ENCODE assay signal across 17 cellular contexts in the genomic region with DNA sequence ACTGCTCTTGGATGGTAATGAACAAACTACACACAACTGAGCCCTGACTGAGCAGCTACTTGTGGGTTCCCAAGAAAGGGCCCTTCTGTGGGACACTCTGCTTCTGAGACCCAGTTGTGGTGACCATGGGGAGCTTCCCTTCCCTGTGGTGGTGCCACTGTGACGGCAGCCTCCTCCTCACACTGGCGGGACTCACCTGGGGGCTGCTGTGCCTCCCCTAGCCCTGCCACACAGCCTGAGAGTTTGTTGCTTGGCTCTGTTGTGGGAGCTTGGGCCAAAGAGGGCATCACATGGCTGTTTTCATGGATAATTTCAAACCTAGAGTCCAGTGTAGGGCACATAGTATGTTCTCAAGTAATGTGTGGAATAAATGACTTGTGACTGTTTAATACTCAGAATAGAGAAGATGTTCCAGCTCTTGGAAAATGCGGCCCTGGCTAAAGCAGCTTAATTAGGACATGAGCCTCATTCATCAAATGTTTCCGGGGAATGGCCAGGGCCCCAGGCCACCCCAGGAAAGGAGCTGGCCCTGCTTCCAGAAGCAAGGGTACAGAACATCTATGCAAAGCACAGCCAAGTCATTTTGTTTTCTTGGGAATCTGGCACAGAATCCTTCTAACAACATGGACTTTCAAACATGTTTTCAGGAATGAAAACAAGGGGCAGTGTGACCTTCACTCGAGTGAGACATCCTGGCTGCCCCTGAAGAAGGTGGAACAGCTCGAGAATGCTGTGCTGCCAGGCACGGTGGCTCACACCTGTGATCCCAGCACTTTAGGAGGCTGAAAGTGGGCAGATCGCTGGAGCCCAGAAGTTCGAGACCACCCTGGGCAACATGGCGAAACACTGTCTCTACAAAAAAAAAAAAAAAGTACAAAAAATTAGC. TPM values are rescaled to one million over a fixed set of nuclear protein-coding genes. Genes with fewer than 3 reads are reported as not detected.
DNase-seq lines count a peak whose midpoint lies in the region; ATAC-seq and TF ChIP-seq lines count a peak whose summit lies in the region.
"Had no signal": no experiment of that assay in that cellular context is flagged by ENCODE, and none has a peak within 500 bp of the region (broad histone marks: within the 10 kb centered on the region; RNA-seq: fewer than 3 reads in every experiment).

No MANE protein-coding gene starts in this region.

- no peak overlapping the region for H3K18ac ChIP-seq in neuronal stem cell (ENCODE audit: low read length)

- H2AK5ac ChIP-seq in neuronal stem cell (ENCODE audit: low read depth, low read length), result no peak overlapping the region

- peaks cover 4% of the 10 kb centered on the region for H3K79me1 ChIP-seq in neuronal stem cell (ENCODE audit: low read depth, low read length)

- H3K4me1 ChIP-seq in Peyer's patch, result no peaks in the 10 kb centered on the region
- H3K4me1 ChIP-seq in neuronal stem cell (ENCODE audit: control insufficient read depth in 2 of 2, insufficient read depth in 1 of 2, low read depth in 1 of 2, low read length in 2 of 2), result peaks cover 0 to 2% of the 10 kb centered on the region in 2 donors
- H3K4me1 ChIP-seq in thoracic aorta (ENCODE audit: control insufficient read depth in 1 of 2, low read depth in 2 of 2), result peaks cover 21 to 50% of the 10 kb centered on the region in 2 donors
- H3K4me1 ChIP-seq: HAP-1 had no signal

- H2BK15ac ChIP-seq in neuronal stem cell (ENCODE audit: low read length), result no peak overlapping the region

- no peak for TF ChIP-seq CTCF in Peyer's patch (IDR thresholded peaks at IDR 0.05)
- TF ChIP-seq CTCF in dorsolateral prefrontal cortex (IDR thresholded peaks at IDR 0.05 in 54 of 56, conservative IDR thresholded peaks at IDR 0.05 in 2 of 56; ENCODE audit: low read depth in 1 of 56, partially characterized antibody in 56 of 56), result no peak
- no peak for TF ChIP-seq CTCF in thoracic aorta (IDR thresholded peaks at IDR 0.05)

- DNase-seq in Peyer's patch (no peak), dorsolateral prefrontal cortex (peak in 3 of 10 donors; percentile 20 to 48 (median 39)), neuronal stem cell (ENCODE audit: low spot score) (no peak), thoracic aorta (ENCODE audit: low spot score) (no peak), middle frontal gyrus (ENCODE audit: extremely low spot score, low spot score) (no peak), ureter (ENCODE audit: low spot score) (no peak), RPMI8226 (no peak), NCI-H2029 treated with DMSO at 0.1 percent for 48 hours (lab: John Stamatoyannopoulos, UW) (no peak)
- DNase-seq: amniotic stem cell, hippocampal formation, left colon, natural killer cell, NCI-H510A, SW 1271 had no signal

- H3K9ac ChIP-seq in neuronal stem cell (ENCODE audit: low read depth, low read length, poor library complexity), result peak overlapping the region; percentile 26

- H3K27me3 ChIP-seq in Peyer's patch (no peaks in the 10 kb centered on the region), dorsolateral prefrontal cortex (no peaks in the 10 kb centered on the region), neuronal stem cell (ENCODE audit: control insufficient read depth in 3 of 3, insufficient read depth in 3 of 3, low read depth in 1 of 3, low read length in 3 of 3) (no peaks in the 10 kb centered on the region), thoracic aorta (replicated peaks; ENCODE audit: insufficient read depth) (no peaks in the 10 kb centered on the region)
- H3K27me3 ChIP-seq: tibial nerve had no signal

- intact Hi-C loops in dorsolateral prefrontal cortex (cut with DNase I), result no loop called here

- peaks cover 0 to 86% (median 0%) of the 10 kb centered on the region in 3 donors for H3K36me3 ChIP-seq in Peyer's patch
- H3K36me3 ChIP-seq in neuronal stem cell (replicated peaks in 1 of 2; ENCODE audit: control insufficient read depth in 2 of 2, insufficient read depth in 2 of 2, low read length in 2 of 2), result peaks cover 18 to 32% of the 10 kb centered on the region in 2 donors
- H3K36me3 ChIP-seq in thoracic aorta, result peaks cover 21% of the 10 kb centered on the region

- WGBS in neuronal stem cell (ENCODE audit: extremely low coverage in 2 of 2, insufficient read length in 2 of 2, insufficient replicate concordance in 1 of 2), 2 donors, result no CpG with 5 or more reads among the region's 10 CpGs

- H3K4me2 ChIP-seq in neuronal stem cell (ENCODE audit: insufficient read depth, low read length, poor library complexity, severe bottlenecking), result no peak overlapping the region

- no peak for TF ChIP-seq POLR2A in Peyer's patch (IDR thresholded peaks at IDR 0.05)

- no peak overlapping the region for H2BK5ac ChIP-seq in neuronal stem cell (ENCODE audit: low read length)

- H2BK120ac ChIP-seq in neuronal stem cell (ENCODE audit: low read depth, low read length), result no peak overlapping the region

- no peak overlapping the region for H3K14ac ChIP-seq in neuronal stem cell (ENCODE audit: low read length)

- ATAC-seq in thoracic aorta (ENCODE audit: insufficient number of reproducible peaks, low FRiP score, low read depth), result peak; percentile 27
- ATAC-seq: left colon, natural killer cell, WTC11 had no signal

- H3K27ac ChIP-seq in Peyer's patch, result peak overlapping the region in 3 of 4 donors; percentile 21 to 66 (median 50)
- peak overlapping the region in 55 of 59 donors; percentile 19 to 93 (median 72) for H3K27ac ChIP-seq in dorsolateral prefrontal cortex
- no peak overlapping the region for H3K27ac ChIP-seq in neuronal stem cell (replicated peaks; ENCODE audit: low read length)
- peak overlapping the region; percentile 82 to 91 for H3K27ac ChIP-seq in thoracic aorta

- H4K91ac ChIP-seq in neuronal stem cell (ENCODE audit: low read depth, low read length, poor library complexity), result no peak overlapping the region

- H3K4ac ChIP-seq in neuronal stem cell (ENCODE audit: low read length), result no peak overlapping the region

- no peak overlapping the region for H3K4me3 ChIP-seq in Peyer's patch
- H3K4me3 ChIP-seq in dorsolateral prefrontal cortex, result peak overlapping the region in 1 of 59 donors; percentile 41
- H3K4me3 ChIP-seq in neuronal stem cell (ENCODE audit: low read length in 2 of 2), result no peak overlapping the region
- H3K4me3 ChIP-seq in thoracic aorta, result no peak overlapping the region
- H3K4me3 ChIP-seq: HAP-1, tibial nerve had no signal

- no peak overlapping the region for H3K23ac ChIP-seq in neuronal stem cell (ENCODE audit: low read depth, low read length, poor library complexity)

- no peak overlapping the region for H4K8ac ChIP-seq in neuronal stem cell (ENCODE audit: low read depth, low read length)

- H2BK12ac ChIP-seq in neuronal stem cell (ENCODE audit: low read length), result no peak overlapping the region

- H3K9me3 ChIP-seq in Peyer's patch (no peaks in the 10 kb centered on the region), neuronal stem cell (replicated peaks in 1 of 2; ENCODE audit: control insufficient read depth in 2 of 2, insufficient read depth in 1 of 2, low read depth in 1 of 2, low read length in 2 of 2) (no peaks in the 10 kb centered on the region), thoracic aorta (no peaks in the 10 kb centered on the region)
- H3K9me3 ChIP-seq: HAP-1, tibial nerve had no signal

- no peak overlapping the region for H2AFZ ChIP-seq in neuronal stem cell (ENCODE audit: low read length)

RNA-seq across cellular contexts. Expression of a gene that starts 21.2 kb away (rescaled TPM):
- total RNA-seq in Peyer's patch, result 10 to 100 TPM; 40.3 to 81.2 (median 59.0) TPM
- total RNA-seq in dorsolateral prefrontal cortex, result 100 to 1,000 TPM in 87 of 120 experiments, 10 to 100 TPM in 33; 71.0 to 188 (median 111) TPM
- polyA plus RNA-seq in neuronal stem cell (2013, experiment 1 of 2), result 34.8 TPM
- polyA plus RNA-seq in neuronal stem cell (2013, experiment 2 of 2), result 32.9 TPM
- total RNA-seq in thoracic aorta, result 100 to 1,000 TPM in 1 of 2 donors, 10 to 100 TPM in 1; 97.1 to 159 TPM
- total RNA-seq in ureter, result 90.9 TPM

RNA-seq across cellular contexts. Expression of a gene that starts 21.5 kb away (rescaled TPM):
- total RNA-seq in Peyer's patch (10 to 100 TPM; 11.6 to 42.9 (median 16.2) TPM), dorsolateral prefrontal cortex (10 to 100 TPM in 58 of 120 experiments, 1 to 10 TPM in 62; 4.7 to 19.1 (median 9.9) TPM), thoracic aorta (10 to 100 TPM in 1 of 2 donors, 1 to 10 TPM in 1; 8.4 to 18.5 TPM), ureter (15.7 TPM)
- polyA plus RNA-seq in neuronal stem cell (2013, experiment 1 of 2), result 31.8 TPM
- 33.0 TPM for polyA plus RNA-seq in neuronal stem cell (2013, experiment 2 of 2)
